In the genomic region with DNA sequence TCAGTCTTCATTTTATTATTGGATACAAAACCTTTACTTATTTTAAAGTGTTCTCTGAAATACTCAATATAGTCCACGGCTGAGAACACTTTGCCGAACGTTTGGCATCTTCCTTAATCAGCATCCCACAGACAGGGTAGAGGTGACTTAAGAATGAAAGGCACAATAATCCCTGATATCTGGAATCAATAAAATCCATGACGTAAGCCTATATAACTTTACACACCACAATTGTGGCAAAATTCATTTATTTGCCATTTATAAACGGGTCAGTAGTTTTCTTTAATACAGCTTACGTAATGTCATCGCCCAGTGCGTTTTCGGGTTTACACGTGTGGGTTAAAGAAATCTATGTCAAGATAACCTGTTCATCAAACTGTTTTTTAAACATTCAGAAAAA, we compare ENCODE assay signal across 8 cellular contexts. TPM values are rescaled to one million over a fixed set of nuclear protein-coding genes. Genes with fewer than 3 reads are reported as not detected.
DNase-seq lines count a peak whose midpoint lies in the region; ATAC-seq and TF ChIP-seq lines count a peak whose summit lies in the region.

No MANE protein-coding gene starts in this region.

- DNase-seq in activated CD4-positive, alpha-beta T cell treated with anti-CD3 and anti-CD28 coated beads, Interleukin-2, amount 10 ng/mL, durations not matched to agents 7 days and 5 days, result no peak
- no peak for DNase-seq in activated CD4-positive, alpha-beta T cell treated with anti-CD3 and anti-CD28 coated beads, Interleukin-2, amount 50 U/mL, for 1 hour
- no peak for DNase-seq in activated naive CD8-positive, alpha-beta T cell treated with anti-CD3 and anti-CD28 coated beads, Interleukin-2, amount 10 ng/mL, durations not matched to agents 7 days and 5 days
- no peak for DNase-seq in right lobe of liver
- DNase-seq in RKO (ENCODE audit: low spot score), result no peak
- no peak for DNase-seq in GDM1 (lab: John Stamatoyannopoulos, UW)

- no peak for ATAC-seq in activated naive CD8-positive, alpha-beta T cell treated with anti-CD3 and anti-CD28 coated beads, Interleukin-2, amount 10 ng/mL, durations not matched to agents 7 days and 5 days (ENCODE audit: low read depth)
- ATAC-seq in right lobe of liver (no peak), GM18870 (IDR thresholded peaks at IDR 0.05; ENCODE audit: unreplicated experiment) (no peak)

- CTCF ChIA-PET in activated CD4-positive, alpha-beta T cell treated with anti-CD3 and anti-CD28 coated beads, Interleukin-2, amount 10 ng/mL, durations not matched to agents 7 days and 5 days (lab: Charles Lee), result interaction anchor here (1.0 to 4.7 kb wide), 7 partner anchors 8 to 92 kb away, joined by 3 to 25 read pairs (median 5); no protein-coding TSS in a partner anchor

- H3K4me3 Mint-ChIP-seq in activated CD4-positive, alpha-beta T cell treated with anti-CD3 and anti-CD28 coated beads, Interleukin-2, amount 10 ng/mL, durations not matched to agents 7 days and 5 days, result peak overlapping the region; percentile 88
- H3K4me3 Mint-ChIP-seq in activated naive CD8-positive, alpha-beta T cell treated with anti-CD3 and anti-CD28 coated beads, Interleukin-2, amount 10 ng/mL, durations not matched to agents 7 days and 5 days, result peak overlapping the region; percentile 83

- H3K27ac Mint-ChIP-seq in activated CD4-positive, alpha-beta T cell treated with anti-CD3 and anti-CD28 coated beads, Interleukin-2, amount 10 ng/mL, durations not matched to agents 7 days and 5 days, result peak overlapping the region; percentile 89
- H3K27ac Mint-ChIP-seq in activated naive CD8-positive, alpha-beta T cell treated with anti-CD3 and anti-CD28 coated beads, Interleukin-2, amount 10 ng/mL, durations not matched to agents 7 days and 5 days, result peak overlapping the region; percentile 88

- H3K36me3 Mint-ChIP-seq in activated CD4-positive, alpha-beta T cell treated with anti-CD3 and anti-CD28 coated beads, Interleukin-2, amount 10 ng/mL, durations not matched to agents 7 days and 5 days (ENCODE audit: low read depth), result peaks cover 52% of the 10 kb centered on the region
- peaks cover 7% of the 10 kb centered on the region for H3K36me3 Mint-ChIP-seq in activated naive CD8-positive, alpha-beta T cell treated with anti-CD3 and anti-CD28 coated beads, Interleukin-2, amount 10 ng/mL, durations not matched to agents 7 days and 5 days

- 26% methylated on average over 10 of the region's 10 CpGs for WGBS in right lobe of liver (ENCODE audit: insufficient coverage, low coverage, low lambda C conversion rate, missing lambda C conversion rate)
- WGBS in thymus, result 68% methylated on average over 10 of the region's 10 CpGs

- H3K9me3 Mint-ChIP-seq in activated CD4-positive, alpha-beta T cell treated with anti-CD3 and anti-CD28 coated beads, Interleukin-2, amount 10 ng/mL, durations not matched to agents 7 days and 5 days, result peaks cover 8% of the 10 kb centered on the region
- H3K9me3 Mint-ChIP-seq in activated naive CD8-positive, alpha-beta T cell treated with anti-CD3 and anti-CD28 coated beads, Interleukin-2, amount 10 ng/mL, durations not matched to agents 7 days and 5 days, result no peaks in the 10 kb centered on the region

- TF ChIP-seq POLR2A in right lobe of liver (IDR thresholded peaks at IDR 0.05), result no peak

- peak overlapping the region in 2 of 3 donors; percentile 21 to 51 for H3K27ac ChIP-seq in right lobe of liver
- no peak overlapping the region for H3K27ac ChIP-seq in thymus (ENCODE audit: low read depth)

- intact Hi-C loops in right lobe of liver (cut with DNase I), result no loop called here

- peaks cover 63% of the 10 kb centered on the region for H3K4me1 Mint-ChIP-seq in activated CD4-positive, alpha-beta T cell treated with anti-CD3 and anti-CD28 coated beads, Interleukin-2, amount 10 ng/mL, durations not matched to agents 7 days and 5 days
- peaks cover 61% of the 10 kb centered on the region for H3K4me1 Mint-ChIP-seq in activated naive CD8-positive, alpha-beta T cell treated with anti-CD3 and anti-CD28 coated beads, Interleukin-2, amount 10 ng/mL, durations not matched to agents 7 days and 5 days

- H3K36me3 ChIP-seq in right lobe of liver (no peaks in the 10 kb centered on the region), thymus (ENCODE audit: control insufficient read depth, insufficient read depth) (peaks cover 5% of the 10 kb centered on the region)

- H3K4me1 ChIP-seq in right lobe of liver, result peaks cover 0 to 40% (median 14%) of the 10 kb centered on the region in 4 donors
- H3K4me1 ChIP-seq in thymus (ENCODE audit: control insufficient read depth, insufficient read depth, low read length), result peaks cover 19% of the 10 kb centered on the region

- POLR2A ChIA-PET in activated CD4-positive, alpha-beta T cell treated with anti-CD3 and anti-CD28 coated beads, Interleukin-2, amount 10 ng/mL, durations not matched to agents 7 days and 5 days (lab: Charles Lee), result interaction anchor here (0.8 to 2.1 kb wide), 2 partner anchors 42 to 81 kb away, joined by 7 to 13 read pairs; no protein-coding TSS in a partner anchor
- POLR2A ChIA-PET in activated naive CD8-positive, alpha-beta T cell treated with anti-CD3 and anti-CD28 coated beads, Interleukin-2, amount 10 ng/mL, durations not matched to agents 7 days and 5 days (lab: Charles Lee), result interaction anchor here (1.0 to 10.2 kb wide), 16 partner anchors 12 to 121 kb away, joined by 3 to 225 read pairs (median 6); a partner anchor contains a TSS

- H3K27me3 ChIP-seq in right lobe of liver, result no peaks in the 10 kb centered on the region
- H3K27me3 ChIP-seq in thymus (ENCODE audit: control insufficient read depth, insufficient read depth), result no peaks in the 10 kb centered on the region

- no peaks in the 10 kb centered on the region for H3K9me3 ChIP-seq in right lobe of liver
- no peaks in the 10 kb centered on the region for H3K9me3 ChIP-seq in thymus (ENCODE audit: control insufficient read depth)

- H3K4me3 ChIP-seq in right lobe of liver, result peak overlapping the region; percentile 50 to 70 (median 69)
- H3K4me3 ChIP-seq in thymus (ENCODE audit: low read length), result peak overlapping the region; percentile 79

- H3K27me3 Mint-ChIP-seq in activated CD4-positive, alpha-beta T cell treated with anti-CD3 and anti-CD28 coated beads, Interleukin-2, amount 10 ng/mL, durations not matched to agents 7 days and 5 days, result no peaks in the 10 kb centered on the region
- no peaks in the 10 kb centered on the region for H3K27me3 Mint-ChIP-seq in activated naive CD8-positive, alpha-beta T cell treated with anti-CD3 and anti-CD28 coated beads, Interleukin-2, amount 10 ng/mL, durations not matched to agents 7 days and 5 days

- no peak for TF ChIP-seq CTCF in right lobe of liver (IDR thresholded peaks at IDR 0.05)

RNA-seq across cellular contexts. Expression of a gene that starts 1.3 kb away (rescaled TPM):
- total RNA-seq in activated CD4-positive, alpha-beta T cell treated with anti-CD3 and anti-CD28 coated beads, Interleukin-2, amount 10 ng/mL, durations not matched to agents 7 days and 5 days, result 100 to 1,000 TPM in 1 of 2 experiments, 10 to 100 TPM in 1; 93.9 to 109 TPM
- 100 to 1,000 TPM; 124 to 152 TPM for total RNA-seq in activated naive CD8-positive, alpha-beta T cell treated with anti-CD3 and anti-CD28 coated beads, Interleukin-2, amount 10 ng/mL, durations not matched to agents 7 days and 5 days
- 10 to 100 TPM in 5 of 6 experiments, 1 to 10 TPM in 1; 7.8 to 16.0 (median 11.7) TPM for total RNA-seq in right lobe of liver
- polyA plus RNA-seq in thymus, result 24.4 TPM

Comparison
In these comparisons a context has a peak if more than half of its experiments do, and no peak if none do; other contexts are left out.
1. RNA of a gene that starts 1.3 kb away (total RNA-seq): 124 to 152 TPM in activated naive CD8-positive, alpha-beta T cell treated with anti-CD3 and anti-CD28 coated beads, Interleukin-2, amount 10 ng/mL, durations not matched to agents 7 days and 5 days and 93.9 to 109 TPM in activated CD4-positive, alpha-beta T cell treated with anti-CD3 and anti-CD28 coated beads, Interleukin-2, amount 10 ng/mL, durations not matched to agents 7 days and 5 days; 7.8 to 16.0 TPM in right lobe of liver; every median in the first group is over 4 times any median in the second.